23 cellular contexts compared by ENCODE assay signal in genomic region chr11:124872741-124873140, GRCh38. TPM values are rescaled to one million over a fixed set of nuclear protein-coding genes. Genes with fewer than 3 reads are reported as not detected.
"Had no signal": no experiment of that assay in that cellular context is flagged by ENCODE, and none has a peak within 500 bp of the region (broad histone marks: within the 10 kb centered on the region; RNA-seq: fewer than 3 reads in every experiment).

No MANE protein-coding gene starts in this region.

- H3K4me3 ChIP-seq: body of pancreas, esophagus squamous epithelium, lung, skin epidermis, tibial nerve had no signal

- H3K36me3 Mint-ChIP-seq: activated naive CD8-positive, alpha-beta T cell treated with anti-CD3 and anti-CD28 coated beads for 36 hours had no signal

- H3K27ac Mint-ChIP-seq: activated CD4-positive, alpha-beta memory T cell treated with anti-CD3 and anti-CD28 coated beads, Interleukin-2, amount 10 ng/mL, durations not matched to agents 7 days and 5 days; activated naive CD8-positive, alpha-beta T cell treated with anti-CD3 and anti-CD28 coated beads for 36 hours; activated T-cell treated with anti-CD3 and anti-CD28 coated beads, Interleukin-2, amount 50 U/mL, for 24 hours; T-helper 17 cell had no signal

- H3K27ac ChIP-seq: body of pancreas, esophagus squamous epithelium, skin epidermis, tibial nerve, WERI-Rb-1 had no signal

- H3K36me3 ChIP-seq: esophagus squamous epithelium, tibial nerve, WERI-Rb-1 had no signal

- H3K9me3 Mint-ChIP-seq: activated CD4-positive, alpha-beta memory T cell treated with anti-CD3 and anti-CD28 coated beads, Interleukin-2, amount 10 ng/mL, durations not matched to agents 7 days and 5 days; activated naive CD8-positive, alpha-beta T cell treated with anti-CD3 and anti-CD28 coated beads for 36 hours; activated T-cell treated with anti-CD3 and anti-CD28 coated beads, Interleukin-2, amount 50 U/mL, for 24 hours had no signal

- ATAC-seq: body of pancreas, T-helper 17 cell had no signal

- DNase-seq: activated CD4-positive, alpha-beta memory T cell treated with anti-CD3 and anti-CD28 coated beads, Interleukin-2, amount 10 ng/mL, durations not matched to agents 7 days and 5 days; activated CD4-positive, alpha-beta T cell treated with anti-CD3 and anti-CD28 coated beads for 4 hours; activated gamma-delta T cell treated with Interleukin-2 at 50 U/mL for 16 hours; activated naive CD8-positive, alpha-beta T cell treated with anti-CD3 and anti-CD28 coated beads for 36 hours; activated T-cell treated with anti-CD3 and anti-CD28 coated beads, Interleukin-2, amount 50 U/mL, for 24 hours; amygdala; body of pancreas; caudate nucleus; effector CD4-positive, alpha-beta T cell; esophagus squamous epithelium; foreskin fibroblast; midbrain; stimulated activated CD4-positive, alpha-beta T cell treated with anti-CD3 and anti-CD28 coated beads, Interleukin-15, amount 100 ng/mL, for 24 hours; stimulated activated CD4-positive, alpha-beta T cell treated with anti-CD3 and anti-CD28 coated beads, Interleukin-4, amount 100 ng/mL, for 1 hour; stimulated activated naive CD4-positive, alpha-beta T cell; substantia nigra; T-helper 17 cell; WERI-Rb-1 had no signal

- H3K9me3 ChIP-seq: body of pancreas, esophagus squamous epithelium, tibial nerve had no signal

- H3K4me3 Mint-ChIP-seq: activated CD4-positive, alpha-beta memory T cell treated with anti-CD3 and anti-CD28 coated beads, Interleukin-2, amount 10 ng/mL, durations not matched to agents 7 days and 5 days; activated naive CD8-positive, alpha-beta T cell treated with anti-CD3 and anti-CD28 coated beads for 36 hours; activated T-cell treated with anti-CD3 and anti-CD28 coated beads, Interleukin-2, amount 50 U/mL, for 24 hours; T-helper 17 cell had no signal

RNA-seq across cellular contexts. Expression of gene ROBO4, which starts 24.9 kb away (rescaled TPM):
- total RNA-seq: activated CD4-positive, alpha-beta memory T cell treated with anti-CD3 and anti-CD28 coated beads, Interleukin-2, amount 10 ng/mL, durations not matched to agents 7 days and 5 days; activated naive CD8-positive, alpha-beta T cell treated with anti-CD3 and anti-CD28 coated beads for 36 hours; T-helper 17 cell had no signal

RNA-seq across cellular contexts. Expression of gene HEPN1, which starts 46.3 kb away (rescaled TPM):
- total RNA-seq: activated CD4-positive, alpha-beta memory T cell treated with anti-CD3 and anti-CD28 coated beads, Interleukin-2, amount 10 ng/mL, durations not matched to agents 7 days and 5 days; activated naive CD8-positive, alpha-beta T cell treated with anti-CD3 and anti-CD28 coated beads for 36 hours; body of pancreas; endothelial cell of umbilical vein; esophagus squamous epithelium; lung; myocyte; T-helper 17 cell; tibial nerve had no signal
